Comparison of ENCODE assay signal across 16 cellular contexts in genomic region chr6:157283900-157284737, GRCh38. TPM values are rescaled to one million over a fixed set of nuclear protein-coding genes. Genes with fewer than 3 reads are reported as not detected.
DNase-seq lines count a peak whose midpoint lies in the region; ATAC-seq, FAIRE-seq and TF ChIP-seq lines count a peak whose summit lies in the region.
"Had no signal": no experiment of that assay in that cellular context is flagged by ENCODE, and none has a peak within 500 bp of the region (broad histone marks: within the 10 kb centered on the region; RNA-seq: fewer than 3 reads in every experiment).

No MANE protein-coding gene starts in this region.

- no peaks in the 10 kb centered on the region; a peak in 1 of 5 replicates for H3K36me3 ChIP-seq in HepG2 (replicated peaks in 1 of 2; ENCODE audit: control insufficient read depth in 1 of 2, insufficient read depth in 2 of 2, low read length in 2 of 2)
- peaks cover 0 to 18% (median 0%) of the 10 kb centered on the region in 6 donors for H3K36me3 ChIP-seq in spleen
- peaks cover 0 to 11% (median 0%) of the 10 kb centered on the region in 4 donors for H3K36me3 ChIP-seq in sigmoid colon
- H3K36me3 ChIP-seq: BLaER1 had no signal

- H3K27me3 ChIP-seq in HepG2 (ENCODE audit: control insufficient read depth in 1 of 2, insufficient read depth in 2 of 2, low read length in 2 of 2) (no peaks in the 10 kb centered on the region), spleen (replicated peaks in 1 of 7) (no peaks in the 10 kb centered on the region), sigmoid colon (no peaks in the 10 kb centered on the region)
- H3K27me3 ChIP-seq: BLaER1 had no signal

- FAIRE-seq in HepG2 (lab: Jason Lieb, UNC), result no peak
- FAIRE-seq: GM19239, H1 had no signal

- H3K4me1 ChIP-seq in HepG2 (ENCODE audit: insufficient read depth, low read length) (peaks cover 17% of the 10 kb centered on the region), spleen (no peaks in the 10 kb centered on the region), sigmoid colon (no peaks in the 10 kb centered on the region)

- 57% methylated on average over 6 of the region's 13 CpGs for WGBS in HepG2 (ENCODE audit: low lambda C conversion rate)
- WGBS in spleen, 5 donors, result 88 to 96% (median 90%) methylated on average over 8 to 11 of the region's 13 CpGs
- 84 to 91% methylated on average over 11 of the region's 13 CpGs for WGBS in sigmoid colon, 2 donors

- CTCF ChIA-PET in HepG2 (lab: Yijun Ruan, JAX; ENCODE audit: low intra/inter-chr PET ratio, low total read pairs), result no interaction called here

- no peaks in the 10 kb centered on the region for H4K20me1 ChIP-seq in HepG2 (ENCODE audit: insufficient read depth, low read length)
- H4K20me1 ChIP-seq: BLaER1 had no signal

- no TSS peak for BruUV-seq in HepG2 (replicated peaks; lab: Mats Ljungman, UMichigan)

- no peak overlapping the region for H3K9ac ChIP-seq in HepG2 (ENCODE audit: insufficient read depth, low read depth, low read length)
- H3K9ac ChIP-seq: BLaER1 had no signal

- TF ChIP-seq EP300 in HepG2 (IDR thresholded peaks at IDR 0.05; ENCODE audit: low read depth in 2 of 2, low read length in 2 of 2) (no peak), HepG2 (CRISPR knock-in tag; IDR thresholded peaks at IDR 0.05; ENCODE audit: borderline replicate concordance) (no peak), sigmoid colon (IDR thresholded peaks at IDR 0.05) (no peak)

- TF ChIP-seq CTCF in HepG2 (CRISPR knock-in tag; IDR thresholded peaks at IDR 0.05), result no peak
- TF ChIP-seq CTCF in spleen (IDR thresholded peaks at IDR 0.05 in 8 of 11, conservative IDR thresholded peaks at IDR 0.05 in 3 of 11), result no peak
- TF ChIP-seq CTCF in sigmoid colon (IDR thresholded peaks at IDR 0.05), result no peak

- intact Hi-C loops in HepG2 (cut with micrococcal nuclease; ENCODE audit: unreplicated experiment) (no loop called here), spleen (cut with DNase I; ENCODE audit: low total_unique reads) (no loop called here), sigmoid colon (cut with DNase I) (no loop called here)

- H3K9me3 ChIP-seq in HepG2 (ENCODE audit: low read length), result no peaks in the 10 kb centered on the region
- no peaks in the 10 kb centered on the region for H3K9me3 ChIP-seq in spleen
- H3K9me3 ChIP-seq in sigmoid colon, result no peaks in the 10 kb centered on the region
- H3K9me3 ChIP-seq: BLaER1 had no signal

- no peak for TF ChIP-seq RAD21 in HepG2 (CRISPR knock-in tag; IDR thresholded peaks at IDR 0.05)

- H3K4me3 ChIP-seq in HepG2 (replicated peaks in 1 of 3; ENCODE audit: insufficient read depth in 1 of 3, low read depth in 2 of 3, low read length in 3 of 3) (no peak overlapping the region), spleen (no peak overlapping the region), sigmoid colon (no peak overlapping the region)
- H3K4me3 ChIP-seq: BLaER1 had no signal

- no peak overlapping the region for H2AFZ ChIP-seq in HepG2 (ENCODE audit: low read length)

- H3K27ac ChIP-seq in HepG2 (ENCODE audit: extremely low read length, insufficient read depth, low read length) (no peak overlapping the region), spleen (no peak overlapping the region), sigmoid colon (no peak overlapping the region)
- H3K27ac ChIP-seq: BLaER1 had no signal

- ATAC-seq in HepG2 (no peak), GM19023 (IDR thresholded peaks at IDR 0.05; ENCODE audit: unreplicated experiment) (no peak)

- H3K79me2 ChIP-seq in HepG2 (ENCODE audit: insufficient read depth, low read length), result no peaks in the 10 kb centered on the region

- in situ Hi-C loops in HepG2 (cut with HindIII; ENCODE audit: extremely low pct_ligation_motif_present, low pct_unique_long_range_greater_than_20kb), result no loop called here

- POLR2A ChIA-PET in HepG2 (lab: Yijun Ruan, JAX), result interaction anchor here (1.1 kb wide), 1 partner anchor 8 kb away, joined by 3 read pairs; no protein-coding TSS in a partner anchor

- H3K4me2 ChIP-seq in HepG2 (ENCODE audit: low read depth, low read length), result no peak overlapping the region
- H3K4me2 ChIP-seq: BLaER1 had no signal

- TF ChIP-seq POLR2A in HepG2 (IDR thresholded peaks at IDR 0.05; ENCODE audit: insufficient read depth in 1 of 2, low read depth in 2 of 2, low read length in 2 of 2) (no peak), spleen (IDR thresholded peaks at IDR 0.05) (no peak), sigmoid colon (IDR thresholded peaks at IDR 0.05) (no peak)

- DNase-seq in activated effector memory CD4-positive, alpha-beta T cell treated with anti-CD3 and anti-CD28 coated beads, Interleukin-2, amount 50 U/mL, for 16 hours, result peak; percentile 30
- DNase-seq in activated effector memory CD4-positive, alpha-beta T cell treated with Interleukin-2 at 50 U/mL for 16 hours, result no peak
- DNase-seq in HepG2 (ENCODE audit: low spot score) (no peak), spleen (peak; percentile 27), sigmoid colon (no peak), SKM-1 treated with dmso at 0.1 percent for 144 hours (lab: John Stamatoyannopoulos, UW; ENCODE audit: unreplicated experiment) (no peak)
- DNase-seq: 8988T; CD4-positive, alpha-beta memory T cell; DMS153; DMS79 treated with DMSO at 0.1 percent for 48 hours; GF-D8; H9 had no signal

TF ChIP-seq in HepG2, 621 proteins besides CTCF, POLR2A, EP300 and RAD21:
- TF ChIP-seq, protein P1, sequence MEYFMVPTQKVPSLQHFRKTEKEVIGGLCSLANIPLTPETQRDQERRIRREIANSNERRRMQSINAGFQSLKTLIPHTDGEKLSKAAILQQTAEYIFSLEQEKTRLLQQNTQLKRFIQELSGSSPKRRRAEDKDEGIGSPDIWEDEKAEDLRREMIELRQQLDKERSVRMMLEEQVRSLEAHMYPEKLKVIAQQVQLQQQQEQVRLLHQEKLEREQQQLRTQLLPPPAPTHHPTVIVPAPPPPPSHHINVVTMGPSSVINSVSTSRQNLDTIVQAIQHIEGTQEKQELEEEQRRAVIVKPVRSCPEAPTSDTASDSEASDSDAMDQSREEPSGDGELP (IDR thresholded peaks at IDR 0.05; ENCODE audit: borderline replicate concordance, low read depth), result no peak
- 0 out of 2 replicates have a peak, but pooled peaks have one; percentile 6 for TF ChIP-seq HNF4A (CRISPR knock-in tag; IDR thresholded peaks at IDR 0.05)

RNA-seq across cellular contexts. Expression of gene TMEM242, which starts 39.2 kb away (rescaled TPM):
- 6.4 and 11.1 TPM in 2 replicates for total RNA-seq in HepG2 (2016; rRNA removed; fragmentation: Illumina TruSeq; extraction: Trizol)
- total RNA-seq in HepG2 (2016; cell fraction: cytosol; rRNA removed; fragmentation: Illumina TruSeq; extraction: Trizol; ENCODE audit: low read depth), result 0.91 and 1.3 TPM in 2 replicates
- 5.9 and 10.4 TPM in 2 replicates for total RNA-seq in HepG2 (2016; cell fraction: insoluble cytoplasmic fraction; rRNA removed; fragmentation: Illumina TruSeq; extraction: Trizol)
- 3.0 and 3.2 TPM in 2 replicates for total RNA-seq in HepG2 (2016; cell fraction: membrane; rRNA removed; fragmentation: Illumina TruSeq; extraction: Trizol)
- 14.8 and 18.0 TPM in 2 replicates for total RNA-seq in HepG2 (2016; cell fraction: nucleus; rRNA removed; fragmentation: Illumina TruSeq; extraction: Trizol)
- 5.6 and 5.7 TPM in 2 replicates for polyA plus RNA-seq in HepG2 (2011; rRNA removed)
- polyA plus RNA-seq in HepG2 (2011; cell fraction: cytosol; rRNA removed), result 2.8 and 4.4 TPM in 2 replicates
- polyA plus RNA-seq in HepG2 (2011; cell fraction: nucleus; rRNA removed), result 5.2 and 5.7 TPM in 2 replicates
- polyA plus RNA-seq in HepG2 (2012), result 8.0 and 9.3 TPM in 2 replicates
- 1.8 TPM in 2 replicates for polyA plus RNA-seq in HepG2 (2016; cell fraction: cytosol; fragmentation: Illumina TruSeq; extraction: Trizol; ENCODE audit: low read depth)
- 5.5 and 5.8 TPM in 2 replicates for polyA plus RNA-seq in HepG2 (2016; cell fraction: insoluble cytoplasmic fraction; fragmentation: Illumina TruSeq; extraction: Trizol; ENCODE audit: low read depth)
- 2.5 and 2.6 TPM in 2 replicates for polyA plus RNA-seq in HepG2 (2016; cell fraction: membrane; fragmentation: Illumina TruSeq; extraction: Trizol; ENCODE audit: low read depth)
- polyA plus RNA-seq in HepG2 (2016; cell fraction: nucleus; fragmentation: Illumina TruSeq; extraction: Trizol; ENCODE audit: insufficient read depth, low read depth), result 12.7 and 12.8 TPM in 2 replicates
- polyA minus RNA-seq in HepG2 (2011; rRNA and poly(A)+ RNA removed; ENCODE audit: low replicate concordance), result 2.1 and 2.2 TPM in 2 replicates
- 1.1 TPM in 2 replicates for polyA minus RNA-seq in HepG2 (2011; cell fraction: cytosol; rRNA and poly(A)+ RNA removed)
- polyA minus RNA-seq in HepG2 (2011; cell fraction: nucleus; rRNA and poly(A)+ RNA removed), result 21.8 and 23.6 TPM in 2 replicates
- 10 to 100 TPM in 3 of 7 donors, 1 to 10 TPM in 4; 5.6 to 16.0 (median 9.2) TPM for total RNA-seq in spleen
- 1 to 10 TPM; 3.7 to 6.7 (median 5.8) TPM for polyA plus RNA-seq in spleen
- total RNA-seq in sigmoid colon, result 10 to 100 TPM in 1 of 4 donors, 1 to 10 TPM in 3; 6.1 to 10.0 (median 7.7) TPM
- polyA plus RNA-seq in sigmoid colon, result 1 to 10 TPM; 1.8 to 6.9 (median 3.5) TPM

Comparison
In these comparisons a context has a peak if more than half of its experiments do, and no peak if none do; other contexts are left out.
1. DNase-seq: peak in activated effector memory CD4-positive, alpha-beta T cell treated with anti-CD3 and anti-CD28 coated beads, Interleukin-2, amount 50 U/mL, for 16 hours (single experiment) and spleen (single experiment); none in activated effector memory CD4-positive, alpha-beta T cell treated with Interleukin-2 at 50 U/mL for 16 hours (single experiment), HepG2 (single experiment), sigmoid colon (single experiment) and SKM-1 treated with dmso at 0.1 percent for 144 hours (single experiment).